In genomic region chr3:171806200-171807128, GRCh38 we compare ENCODE assay signal across 11 cellular contexts. TPM values are rescaled to one million over a fixed set of nuclear protein-coding genes. Genes with fewer than 3 reads are reported as not detected.
DNase-seq lines count a peak whose midpoint lies in the region; ATAC-seq and TF ChIP-seq lines count a peak whose summit lies in the region.
"Had no signal": no experiment of that assay in that cellular context is flagged by ENCODE, and none has a peak within 500 bp of the region (broad histone marks: within the 10 kb centered on the region; RNA-seq: fewer than 3 reads in every experiment).

No MANE protein-coding gene starts in this region.

- WGBS in right cardiac atrium, result 45% methylated on average over 5 of the region's 5 CpGs
- 41% methylated on average over 5 of the region's 5 CpGs for WGBS in hepatocyte (ENCODE audit: low lambda C conversion rate, missing lambda C conversion rate)
- WGBS in urinary bladder, result 63% methylated on average over 5 of the region's 5 CpGs

- H3K79me2 ChIP-seq in hepatocyte, result peaks cover 53% of the 10 kb centered on the region

- peak overlapping the region; percentile 53 for H3K9ac ChIP-seq in adipocyte (ENCODE audit: low read length)

- peak overlapping the region; percentile 58 for H3K4me2 ChIP-seq in hepatocyte

- peak in 1 of 2 donors; percentile 69 for DNase-seq in cardiac muscle cell (ENCODE audit: low read depth in 1 of 2, low spot score in 1 of 2)
- no peak for DNase-seq in right cardiac atrium
- DNase-seq in adipocyte (ENCODE audit: low read depth), result peak; percentile 88
- DNase-seq in hepatocyte (ENCODE audit: low spot score), result peak; percentile 57
- DNase-seq in sciatic nerve (ENCODE audit: low spot score), result no peak
- DNase-seq in posterior vena cava (ENCODE audit: low spot score), result no peak
- no peak for DNase-seq in glomerular visceral epithelial cell (ENCODE audit: extremely low spot score)
- DNase-seq: naive B cell had no signal

- H3K4me1 ChIP-seq in cardiac muscle cell (ENCODE audit: low read depth) (peaks cover 5% of the 10 kb centered on the region), right cardiac atrium (ENCODE audit: control insufficient read depth, insufficient read depth, low read length) (peaks cover 8% of the 10 kb centered on the region), adipocyte (ENCODE audit: control insufficient read depth, insufficient read depth, low read length) (peaks cover 61% of the 10 kb centered on the region), hepatocyte (ENCODE audit: insufficient read depth) (peaks cover 44% of the 10 kb centered on the region), urinary bladder (ENCODE audit: insufficient read depth) (no peaks in the 10 kb centered on the region)

- H3K4me3 ChIP-seq in cardiac muscle cell (no peak overlapping the region), right cardiac atrium (ENCODE audit: low read length) (no peak overlapping the region), adipocyte (ENCODE audit: low read length) (peak overlapping the region; percentile 5), hepatocyte (no peak overlapping the region), urinary bladder (ENCODE audit: low read depth, low read length) (no peak overlapping the region)

- ATAC-seq in right cardiac atrium (no peak), sciatic nerve (no peak)

- H2AFZ ChIP-seq in hepatocyte, result no peak overlapping the region

- H3K27me3 ChIP-seq in cardiac muscle cell (no peaks in the 10 kb centered on the region), right cardiac atrium (ENCODE audit: control insufficient read depth, insufficient read depth) (no peaks in the 10 kb centered on the region), adipocyte (replicated peaks; ENCODE audit: control insufficient read depth, insufficient read depth, low read length) (no peaks in the 10 kb centered on the region), hepatocyte (no peaks in the 10 kb centered on the region)

- intact Hi-C loops in right cardiac atrium (cut with DNase I), result no loop called here
- intact Hi-C loops in sciatic nerve (cut with DNase I), result no loop called here
- intact Hi-C loops in posterior vena cava (cut with DNase I), result loop anchor here in 1 of 2 donors (10.0 kb wide), 1 partner anchor 238 kb away; no protein-coding TSS in a partner anchor

- H3K9me3 ChIP-seq in cardiac muscle cell (ENCODE audit: low read depth) (no peaks in the 10 kb centered on the region), right cardiac atrium (ENCODE audit: control insufficient read depth, low read length) (no peaks in the 10 kb centered on the region), adipocyte (ENCODE audit: control insufficient read depth, low read length) (no peaks in the 10 kb centered on the region), hepatocyte (ENCODE audit: low read depth) (no peaks in the 10 kb centered on the region)

- H3K27ac ChIP-seq in cardiac muscle cell (peak overlapping the region; percentile 25), right cardiac atrium (ENCODE audit: low read length) (no peak overlapping the region), hepatocyte (peak overlapping the region; percentile 77), urinary bladder (ENCODE audit: low read depth) (peak overlapping the region; percentile 76)

- no peaks in the 10 kb centered on the region for H4K20me1 ChIP-seq in hepatocyte (ENCODE audit: insufficient read depth, poor library complexity, severe bottlenecking)

- H3K36me3 ChIP-seq in cardiac muscle cell (no peaks in the 10 kb centered on the region), adipocyte (ENCODE audit: control insufficient read depth, insufficient read depth, low read length, severe bottlenecking) (no peaks in the 10 kb centered on the region), hepatocyte (replicated peaks; ENCODE audit: insufficient read depth, low read depth) (no peaks in the 10 kb centered on the region), urinary bladder (ENCODE audit: insufficient read depth) (no peaks in the 10 kb centered on the region)

- TF ChIP-seq CTCF in cardiac muscle cell (IDR thresholded peaks at IDR 0.05; ENCODE audit: low read depth, low read length) (no peak), hepatocyte (IDR thresholded peaks at IDR 0.05; ENCODE audit: poor library complexity) (no peak)

- H3K9me2 ChIP-seq in hepatocyte (replicated peaks; ENCODE audit: insufficient read depth), result no peaks in the 10 kb centered on the region

RNA-seq across cellular contexts. Expression of gene PLD1, which starts 3.8 kb away (rescaled TPM):
- total RNA-seq in cardiac muscle cell (15.7 and 35.1 TPM in 2 replicates), right cardiac atrium (10 to 100 TPM; 49.0 to 79.5 (median 59.9) TPM), hepatocyte (63.3 and 71.1 TPM in 2 replicates), urinary bladder (43.3 TPM), sciatic nerve (36.8 TPM), posterior vena cava (10 to 100 TPM; 18.5 to 30.9 TPM)
- polyA plus RNA-seq in cardiac muscle cell (18.3 and 35.2 TPM in 2 replicates), right cardiac atrium (17.0 TPM), hepatocyte (29.4 and 42.1 TPM in 2 replicates), urinary bladder (3.5 TPM)

RNA-seq across cellular contexts. Expression of gene TMEM212, which starts 36.7 kb away (rescaled TPM):
- not detected in 2 replicates for total RNA-seq in cardiac muscle cell
- polyA plus RNA-seq in cardiac muscle cell, result 0.26 TPM in 1 of 2 replicates, not detected in the other
- total RNA-seq in right cardiac atrium, result not detected
- not detected for polyA plus RNA-seq in right cardiac atrium
- not detected in 2 replicates for total RNA-seq in hepatocyte
- not detected in 2 replicates for polyA plus RNA-seq in hepatocyte
- not detected for total RNA-seq in urinary bladder
- not detected for polyA plus RNA-seq in urinary bladder
- total RNA-seq in sciatic nerve, result not detected
- not detected for total RNA-seq in posterior vena cava
- total RNA-seq: CD4-positive, CD25-positive, alpha-beta regulatory T cell had no signal
- polyA plus RNA-seq: CD4-positive, CD25-positive, alpha-beta regulatory T cell; thymus had no signal

Comparison
In these comparisons a context has a peak if more than half of its experiments do, and no peak if none do; other contexts are left out.
1. DNase-seq: peak in adipocyte (single experiment) and hepatocyte (single experiment); none in right cardiac atrium (0 of 3), sciatic nerve (single experiment), posterior vena cava (single experiment) and glomerular visceral epithelial cell (single experiment).